Comparison of ENCODE assay signal across 16 cellular contexts in genomic region chr12:98840325-98840724, GRCh38.
"Had no signal": no experiment of that assay in that cellular context is flagged by ENCODE, and none has a peak within 500 bp of the region (broad histone marks: within the 10 kb centered on the region; RNA-seq: fewer than 3 reads in every experiment).

No MANE protein-coding gene starts in this region.

- H3K9me3 ChIP-seq: SJSA1 had no signal

- H3K4me3 ChIP-seq: SJSA1, SK-N-MC had no signal

- H3K4me1 ChIP-seq: SJSA1 had no signal

- DNase-seq: KBM-7, MV-4-11, NCI-H1048, NCI-H187 treated with DMSO at 0.1 percent for 48 hours, NCI-H2029 treated with DMSO at 0.1 percent for 48 hours, NCI-H2171 treated with DMSO at 0.1 percent for 48 hours, NCI-H345, NCI-H446 treated with DMSO at 0.1 percent for 48 hours, NCI-H510A treated with DMSO at 0.1 percent for 48 hours, NCI-H526, NCI-H82, Right ventricle myocardium superior, RPMI8226, SIG-M5 had no signal

- H3K27ac ChIP-seq: SJSA1, SK-N-MC had no signal

- H3K36me3 ChIP-seq: SJSA1 had no signal
